In genomic region chr5:124884108-124884507, GRCh38 we compare ENCODE assay signal across 18 cellular contexts.
A peak's percentile ranks its signal among the peaks of the same experiment; 100 is the strongest.
DNase-seq lines count a peak whose midpoint lies in the region; ATAC-seq, FAIRE-seq and TF ChIP-seq lines count a peak whose summit lies in the region.
"Had no signal": no experiment of that assay in that cellular context is flagged by ENCODE, and none has a peak within 500 bp of the region (broad histone marks: within the 10 kb centered on the region; RNA-seq: fewer than 3 reads in every experiment).

No MANE protein-coding gene starts in this region.

- DNase-seq in body of pancreas, result no peak
- DNase-seq in small intestine, result no peak
- no peak for DNase-seq in DMS153 treated with DMSO at 0.1 percent for 48 hours (lab: John Stamatoyannopoulos, UW; ENCODE audit: unreplicated experiment)
- DNase-seq in NCI-H2171 (lab: John Stamatoyannopoulos, UW), result no peak
- DNase-seq: C1 segment of cervical spinal cord; Calu3; CD4-positive, alpha-beta memory T cell; COR-L47; DND-41; GM23248; H7; HCEC 1CT had no signal

- no peak overlapping the region for H3K4me3 ChIP-seq in body of pancreas
- H3K4me3 ChIP-seq in endocrine pancreas (ENCODE audit: control insufficient read depth, insufficient read depth, low read length), result peak overlapping the region; percentile 7
- H3K4me3 ChIP-seq in small intestine (ENCODE audit: low read depth in 1 of 2, low read length in 2 of 2), result no peak overlapping the region
- H3K4me3 ChIP-seq: GM23248 had no signal

- peak overlapping the region in 3 of 4 donors; percentile 18 to 52 (median 35) for H3K27ac ChIP-seq in body of pancreas
- no peak overlapping the region for H3K27ac ChIP-seq in small intestine (ENCODE audit: low read depth in 1 of 2, low read length in 1 of 2)
- H3K27ac ChIP-seq: GM23248 had no signal

- H3K9me3 ChIP-seq in body of pancreas (no peaks in the 10 kb centered on the region), endocrine pancreas (ENCODE audit: control insufficient read depth, low read length) (no peaks in the 10 kb centered on the region), small intestine (ENCODE audit: control insufficient read depth, low read depth) (no peaks in the 10 kb centered on the region)

- H3K27me3 ChIP-seq in body of pancreas (no peaks in the 10 kb centered on the region), endocrine pancreas (ENCODE audit: control insufficient read depth, insufficient read depth, low read length) (no peaks in the 10 kb centered on the region), small intestine (ENCODE audit: control insufficient read depth in 2 of 2, insufficient read depth in 2 of 2, low read length in 2 of 2) (no peaks in the 10 kb centered on the region)

- H3K4me1 ChIP-seq in body of pancreas, result peaks cover 57% of the 10 kb centered on the region
- H3K4me1 ChIP-seq in endocrine pancreas (ENCODE audit: control insufficient read depth, insufficient read depth, low read length), result peaks cover 19% of the 10 kb centered on the region
- peaks cover 0 to 4% of the 10 kb centered on the region in 2 donors for H3K4me1 ChIP-seq in small intestine (ENCODE audit: control insufficient read depth in 2 of 2, insufficient read depth in 1 of 2, low read depth in 1 of 2, low read length in 1 of 2)

- no peak overlapping the region for H3K9ac ChIP-seq in endocrine pancreas (ENCODE audit: control insufficient read depth, insufficient read depth, low read length)
- H3K9ac ChIP-seq: GM23248 had no signal

- FAIRE-seq in small intestine (lab: Jason Lieb, UNC), result peak; percentile 5
- FAIRE-seq: G401.6, GM12892, GM19239, H1 had no signal

- no peaks in the 10 kb centered on the region for H3K36me3 ChIP-seq in body of pancreas (replicated peaks in 1 of 2; ENCODE audit: insufficient read depth in 1 of 2, low read depth in 2 of 2)
- no peaks in the 10 kb centered on the region for H3K36me3 ChIP-seq in endocrine pancreas (ENCODE audit: control insufficient read depth, insufficient read depth, low read length)
- no peaks in the 10 kb centered on the region for H3K36me3 ChIP-seq in small intestine (ENCODE audit: control insufficient read depth in 2 of 2, insufficient read depth in 2 of 2, low read length in 2 of 2)

- WGBS in body of pancreas, 2 donors, result 13 to 21% methylated on average over 6 of the region's 6 CpGs
- WGBS in small intestine, 3 donors, result 21 to 54% (median 28%) methylated on average over 6 of the region's 6 CpGs

- no peak for TF ChIP-seq POLR2A in body of pancreas (IDR thresholded peaks at IDR 0.05)

- intact Hi-C loops in body of pancreas (cut with DNase I), result no loop called here

- ATAC-seq in body of pancreas (no peak), GM18861 (IDR thresholded peaks at IDR 0.05; ENCODE audit: unreplicated experiment) (no peak)

- TF ChIP-seq CTCF in body of pancreas (IDR thresholded peaks at IDR 0.05), result no peak

Comparison
In these comparisons a context has a peak if more than half of its experiments do, and no peak if none do; other contexts are left out.
1. H3K27ac ChIP-seq: peak in body of pancreas (3 of 4); none in small intestine (0 of 2).